In genomic region chr20:2805682-2806350, GRCh38 we compare ENCODE assay signal across 1 cellular context.
TF ChIP-seq lines count a peak whose summit lies in the region.

No MANE protein-coding gene starts in this region.

TF ChIP-seq in HEK293, 187 proteins besides CTCF, POLR2A, EP300 and RAD21 (continued from another document):
- TF ChIP-seq ZFHX2 (tag by site-specific recombination; conservative IDR thresholded peaks at IDR 0.05) (peak; percentile 93), ZNF623 (tag by site-specific recombination; IDR thresholded peaks at IDR 0.05) (no peak), EGR2 (tag by site-specific recombination; IDR thresholded peaks at IDR 0.05; ENCODE audit: low read depth) (peak; percentile 97)
